ENCODE assay signal across 14 cellular contexts in the genomic region with DNA sequence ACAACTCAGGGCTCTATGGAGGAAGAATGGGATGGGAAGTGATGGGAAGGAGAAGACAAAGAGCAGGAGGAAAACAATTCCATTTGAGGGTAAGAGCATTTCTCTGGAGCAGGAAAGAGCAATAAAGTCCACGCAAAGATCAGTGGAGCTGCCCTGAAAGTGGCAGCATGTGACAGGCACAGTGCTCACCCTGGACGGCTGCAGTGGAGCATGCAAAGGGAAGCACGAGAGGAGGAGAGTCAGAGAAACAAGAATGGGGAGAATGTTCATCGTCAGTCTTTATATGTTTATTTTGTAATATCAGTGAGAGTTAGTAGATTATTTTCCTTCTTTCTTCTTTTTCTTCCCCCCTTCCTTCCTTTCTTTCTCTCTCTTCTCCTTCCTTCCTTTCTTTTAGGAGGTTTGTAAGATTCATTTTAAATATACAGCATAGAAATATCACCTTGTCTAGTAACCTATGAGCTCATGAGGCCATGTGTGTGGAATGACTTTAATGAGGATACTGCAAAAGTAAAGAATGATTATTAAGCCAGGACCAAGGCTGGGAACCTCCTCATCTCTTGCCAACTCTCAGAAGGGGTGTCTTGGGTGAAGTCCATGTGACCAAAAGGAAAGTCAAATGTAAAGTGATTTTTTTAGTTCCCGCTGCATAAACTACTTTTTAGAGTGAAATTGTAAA.
DNase-seq lines count a peak whose midpoint lies in the region; TF ChIP-seq lines count a peak whose summit lies in the region.
"Had no signal": no experiment of that assay in that cellular context is flagged by ENCODE, and none has a peak within 500 bp of the region (broad histone marks: within the 10 kb centered on the region; RNA-seq: fewer than 3 reads in every experiment).

No MANE protein-coding gene starts in this region.

- H3F3A ChIP-seq in neural cell (ENCODE audit: insufficient read depth, low read length, poor library complexity, severe bottlenecking), result no peaks in the 10 kb centered on the region

- H2AFZ ChIP-seq in neural cell (ENCODE audit: low read depth, low read length), result no peak overlapping the region

- TF ChIP-seq EP300 in neural cell (conservative IDR thresholded peaks at IDR 0.05; ENCODE audit: poor library complexity, severe bottlenecking), result no peak
- TF ChIP-seq EP300 in tibial nerve (IDR thresholded peaks at IDR 0.05), result no peak
- TF ChIP-seq EP300 in stomach (IDR thresholded peaks at IDR 0.05), result no peak

- DNase-seq in AG08395 (ENCODE audit: low spot score) (peak; percentile 31), M059J (ENCODE audit: low read depth) (peak; percentile 62), epithelial cell of prostate (ENCODE audit: low read depth, low spot score) (no peak), posterior cingulate gyrus (no peak), tibial nerve (ENCODE audit: low spot score in 2 of 2) (no peak), stomach (no peak)
- no peak for DNase-seq in stimulated activated CD4-positive, alpha-beta T cell treated with anti-CD3 and anti-CD28 coated beads, Interleukin-12 subunit alpha, Interleukin-12 subunit beta, amount 100 ng/mL, for 4 hours
- DNase-seq: activated CD8-positive, alpha-beta memory T cell treated with anti-CD3 and anti-CD28 coated beads, Interleukin-2, amount 50 U/mL, for 4 hours; AML-193; MV-4-11; NCI-H2227 treated with DMSO at 0.1 percent for 48 hours had no signal

- H3K4me2 ChIP-seq in neural cell (ENCODE audit: low read length), result no peak overlapping the region

- TF ChIP-seq RAD21 in neural cell (conservative IDR thresholded peaks at IDR 0.05), result no peak

- no peak overlapping the region for H3K9ac ChIP-seq in neural cell (ENCODE audit: low read length)

- TF ChIP-seq POLR2A in tibial nerve (IDR thresholded peaks at IDR 0.05) (no peak), stomach (IDR thresholded peaks at IDR 0.05) (no peak)

- no peaks in the 10 kb centered on the region for H3K9me2 ChIP-seq in neural cell (ENCODE audit: insufficient read depth, low read length)

- intact Hi-C loops in posterior cingulate gyrus (cut with DNase I), result no loop called here
- intact Hi-C loops in stomach (cut with DNase I; ENCODE audit: low total_unique reads), result no loop called here

- TF ChIP-seq CTCF in neural cell (IDR thresholded peaks at IDR 0.05; ENCODE audit: poor library complexity, severe bottlenecking) (no peak), tibial nerve (IDR thresholded peaks at IDR 0.05) (no peak), stomach (IDR thresholded peaks at IDR 0.05) (no peak)

- 47 to 49% methylated on average over 5 of the region's 5 CpGs for WGBS in tibial nerve, 2 donors
- 35 to 56% (median 45%) methylated on average over 5 of the region's 5 CpGs for WGBS in stomach, 5 donors

- H3K4me3 ChIP-seq in neural cell (ENCODE audit: low read length), result no peak overlapping the region
- no peak overlapping the region for H3K4me3 ChIP-seq in tibial nerve
- H3K4me3 ChIP-seq in stomach, result no peak overlapping the region
- H3K4me3 ChIP-seq: heart right ventricle, right lobe of liver had no signal

- H3K79me2 ChIP-seq in neural cell (replicated peaks; ENCODE audit: insufficient read depth, low read length), result no peaks in the 10 kb centered on the region

- H3K9me3 ChIP-seq in neural cell (ENCODE audit: low read length), result no peaks in the 10 kb centered on the region
- H3K9me3 ChIP-seq in tibial nerve, result peaks cover 0 to 9% (median 0%) of the 10 kb centered on the region in 4 donors
- H3K9me3 ChIP-seq in stomach, result peaks cover 0 to 13% (median 5%) of the 10 kb centered on the region in 4 donors
- H3K9me3 ChIP-seq: right lobe of liver had no signal

- no peaks in the 10 kb centered on the region for H3K27me3 ChIP-seq in neural cell (ENCODE audit: insufficient read depth, low read depth, low read length)
- no peaks in the 10 kb centered on the region for H3K27me3 ChIP-seq in tibial nerve
- H3K27me3 ChIP-seq in stomach, result no peaks in the 10 kb centered on the region
- H3K27me3 ChIP-seq: heart right ventricle, right lobe of liver had no signal

- H3K4me1 ChIP-seq in tibial nerve (peaks cover 0 to 6% (median 0%) of the 10 kb centered on the region in 4 donors), stomach (peaks cover 0 to 8% (median 0%) of the 10 kb centered on the region in 4 donors)
- H3K4me1 ChIP-seq: heart right ventricle, right lobe of liver had no signal

- H3K36me3 ChIP-seq in neural cell (ENCODE audit: insufficient read depth, low read length), result no peaks in the 10 kb centered on the region
- H3K36me3 ChIP-seq in tibial nerve, result no peaks in the 10 kb centered on the region
- no peaks in the 10 kb centered on the region for H3K36me3 ChIP-seq in stomach
- H3K36me3 ChIP-seq: heart right ventricle, right lobe of liver had no signal

- H4K20me1 ChIP-seq in neural cell (ENCODE audit: insufficient read depth), result no peaks in the 10 kb centered on the region

- peak overlapping the region; percentile 73 for H3K27ac ChIP-seq in epithelial cell of prostate
- peak overlapping the region; percentile 44 for H3K27ac ChIP-seq in neural cell (ENCODE audit: low read length)
- peak overlapping the region in 1 of 4 donors; percentile 18 for H3K27ac ChIP-seq in tibial nerve
- peak overlapping the region in 1 of 5 donors; percentile 14 for H3K27ac ChIP-seq in stomach
- H3K27ac ChIP-seq: heart right ventricle, right lobe of liver had no signal

TF ChIP-seq in neural cell, 6 proteins besides CTCF, POLR2A, EP300 and RAD21:
- TF ChIP-seq POLR2AphosphoS5 (IDR thresholded peaks at IDR 0.05) (no peak), MXI1 (conservative IDR thresholded peaks at IDR 0.05; ENCODE audit: poor library complexity, severe bottlenecking) (no peak), TAF1 (IDR thresholded peaks at IDR 0.05; ENCODE audit: low read depth) (no peak), SMC3 (conservative IDR thresholded peaks at IDR 0.05; ENCODE audit: poor library complexity) (no peak), EZH2 (IDR thresholded peaks at IDR 0.05; ENCODE audit: borderline replicate concordance, insufficient read depth, low read length, poor library complexity, severe bottlenecking) (no peak)
- TF ChIP-seq, protein P1, sequence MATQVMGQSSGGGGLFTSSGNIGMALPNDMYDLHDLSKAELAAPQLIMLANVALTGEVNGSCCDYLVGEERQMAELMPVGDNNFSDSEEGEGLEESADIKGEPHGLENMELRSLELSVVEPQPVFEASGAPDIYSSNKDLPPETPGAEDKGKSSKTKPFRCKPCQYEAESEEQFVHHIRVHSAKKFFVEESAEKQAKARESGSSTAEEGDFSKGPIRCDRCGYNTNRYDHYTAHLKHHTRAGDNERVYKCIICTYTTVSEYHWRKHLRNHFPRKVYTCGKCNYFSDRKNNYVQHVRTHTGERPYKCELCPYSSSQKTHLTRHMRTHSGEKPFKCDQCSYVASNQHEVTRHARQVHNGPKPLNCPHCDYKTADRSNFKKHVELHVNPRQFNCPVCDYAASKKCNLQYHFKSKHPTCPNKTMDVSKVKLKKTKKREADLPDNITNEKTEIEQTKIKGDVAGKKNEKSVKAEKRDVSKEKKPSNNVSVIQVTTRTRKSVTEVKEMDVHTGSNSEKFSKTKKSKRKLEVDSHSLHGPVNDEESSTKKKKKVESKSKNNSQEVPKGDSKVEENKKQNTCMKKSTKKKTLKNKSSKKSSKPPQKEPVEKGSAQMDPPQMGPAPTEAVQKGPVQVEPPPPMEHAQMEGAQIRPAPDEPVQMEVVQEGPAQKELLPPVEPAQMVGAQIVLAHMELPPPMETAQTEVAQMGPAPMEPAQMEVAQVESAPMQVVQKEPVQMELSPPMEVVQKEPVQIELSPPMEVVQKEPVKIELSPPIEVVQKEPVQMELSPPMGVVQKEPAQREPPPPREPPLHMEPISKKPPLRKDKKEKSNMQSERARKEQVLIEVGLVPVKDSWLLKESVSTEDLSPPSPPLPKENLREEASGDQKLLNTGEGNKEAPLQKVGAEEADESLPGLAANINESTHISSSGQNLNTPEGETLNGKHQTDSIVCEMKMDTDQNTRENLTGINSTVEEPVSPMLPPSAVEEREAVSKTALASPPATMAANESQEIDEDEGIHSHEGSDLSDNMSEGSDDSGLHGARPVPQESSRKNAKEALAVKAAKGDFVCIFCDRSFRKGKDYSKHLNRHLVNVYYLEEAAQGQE (IDR thresholded peaks at IDR 0.05; ENCODE audit: borderline replicate concordance), result no peak

Comparison
In these comparisons a context has a peak if more than half of its experiments do, and no peak if none do; other contexts are left out.
1. DNase-seq: peak in AG08395 (single experiment) and M059J (single experiment); none in epithelial cell of prostate (single experiment), stimulated activated CD4-positive, alpha-beta T cell treated with anti-CD3 and anti-CD28 coated beads, Interleukin-12 subunit alpha, Interleukin-12 subunit beta, amount 100 ng/mL, for 4 hours (single experiment), posterior cingulate gyrus (0 of 10), tibial nerve (0 of 2) and stomach (single experiment).